Comparison of ENCODE assay signal across 27 cellular contexts in genomic region chr20:47988601-47989116, GRCh38.
"Had no signal": no experiment of that assay in that cellular context is flagged by ENCODE, and none has a peak within 500 bp of the region (broad histone marks: within the 10 kb centered on the region; RNA-seq: fewer than 3 reads in every experiment).

No MANE protein-coding gene starts in this region.

- H3K27ac ChIP-seq: heart right ventricle, sigmoid colon, testis, uterus had no signal

- DNase-seq: activated CD4-positive, alpha-beta T cell treated with anti-CD3 and anti-CD28 coated beads, Interleukin-2, amount 10 ng/mL, durations not matched to agents 7 days and 5 days; activated CD4-positive, CD25-positive, alpha-beta regulatory T cell treated with anti-CD3 and anti-CD28 coated beads, Interleukin-2, amount 50 U/mL, for 72 hours; activated CD8-positive, alpha-beta memory T cell treated with anti-CD3 and anti-CD28 coated beads, Interleukin-2, amount 10 ng/mL, durations not matched to agents 7 days and 5 days; activated CD8-positive, alpha-beta T cell treated with anti-CD3 and anti-CD28 coated beads for 36 hours; activated gamma-delta T cell treated with Interleukin-2 at 50 U/mL for 16 hours; activated T-cell treated with anti-CD3 and anti-CD28 coated beads for 4 hours; anterior cingulate cortex; caudate nucleus; effector CD4-positive, alpha-beta T cell; heart right ventricle; left colon; nucleus accumbens; posterior cingulate gyrus; sigmoid colon; stimulated activated CD4-positive, alpha-beta T cell treated with anti-CD3 and anti-CD28 coated beads, Interleukin-2, amount 100 ng/mL, for 48 hours; stimulated activated CD8-positive, alpha-beta memory T cell treated with anti-CD3 and anti-CD28 coated beads, Interleukin-4, amount 100 ng/mL, for 48 hours; stimulated activated naive B cell treated with anti-CD40 and anti-IgM and Interleukin-4, amounts not matched to agents 10 μg/mL and 1 μg/mL and 100 μg/mL, for 72 hours; testis; trophoblast cell; uterus had no signal

- H3K36me3 Mint-ChIP-seq: activated CD8-positive, alpha-beta memory T cell treated with anti-CD3 and anti-CD28 coated beads, Interleukin-2, amount 10 ng/mL, durations not matched to agents 7 days and 5 days; activated naive CD4-positive, alpha-beta T cell treated with anti-CD3 and anti-CD28 coated beads, Interleukin-2, amount 50 U/mL, for 24 hours; brain had no signal

- H3K9me3 ChIP-seq: testis, uterus had no signal

- H3K9me3 Mint-ChIP-seq: activated CD4-positive, alpha-beta T cell treated with anti-CD3 and anti-CD28 coated beads, Interleukin-2, amount 10 ng/mL, durations not matched to agents 7 days and 5 days had no signal

- H3K4me3 ChIP-seq: heart right ventricle, sigmoid colon, testis, uterus had no signal

- H3K36me3 ChIP-seq: heart right ventricle, sigmoid colon, uterus had no signal

- ATAC-seq: activated CD8-positive, alpha-beta memory T cell treated with anti-CD3 and anti-CD28 coated beads, Interleukin-2, amount 10 ng/mL, durations not matched to agents 7 days and 5 days; activated CD8-positive, alpha-beta T cell treated with anti-CD3 and anti-CD28 coated beads for 36 hours; stimulated activated naive B cell treated with anti-CD40 and anti-IgM and Interleukin-4, amounts not matched to agents 10 μg/mL and 1 μg/mL and 100 μg/mL, for 72 hours had no signal

- H3K27me3 Mint-ChIP-seq: memory B cell had no signal

- FAIRE-seq: endometrium, keratinocyte had no signal

- H3K27ac Mint-ChIP-seq: activated CD4-positive, alpha-beta T cell treated with anti-CD3 and anti-CD28 coated beads, Interleukin-2, amount 10 ng/mL, durations not matched to agents 7 days and 5 days; activated CD8-positive, alpha-beta memory T cell treated with anti-CD3 and anti-CD28 coated beads, Interleukin-2, amount 10 ng/mL, durations not matched to agents 7 days and 5 days; activated CD8-positive, alpha-beta T cell treated with anti-CD3 and anti-CD28 coated beads for 36 hours; activated naive CD4-positive, alpha-beta T cell treated with anti-CD3 and anti-CD28 coated beads, Interleukin-2, amount 50 U/mL, for 24 hours; dendritic cell treated with granulocyte-macrophage colony-stimulating factor and Interleukin-4, amounts not matched to agents 40 ng/mL and 50 ng/mL, for 4 days; memory B cell; stimulated activated naive B cell treated with anti-CD40 and anti-IgM and Interleukin-4, amounts not matched to agents 10 μg/mL and 1 μg/mL and 100 μg/mL, for 72 hours had no signal

- H3K4me3 Mint-ChIP-seq: activated CD4-positive, alpha-beta T cell treated with anti-CD3 and anti-CD28 coated beads, Interleukin-2, amount 10 ng/mL, durations not matched to agents 7 days and 5 days; activated CD8-positive, alpha-beta memory T cell treated with anti-CD3 and anti-CD28 coated beads, Interleukin-2, amount 10 ng/mL, durations not matched to agents 7 days and 5 days; activated CD8-positive, alpha-beta T cell treated with anti-CD3 and anti-CD28 coated beads for 36 hours; activated naive CD4-positive, alpha-beta T cell treated with anti-CD3 and anti-CD28 coated beads, Interleukin-2, amount 50 U/mL, for 24 hours; dendritic cell treated with granulocyte-macrophage colony-stimulating factor and Interleukin-4, amounts not matched to agents 40 ng/mL and 50 ng/mL, for 4 days; memory B cell; nephron; stimulated activated naive B cell treated with anti-CD40 and anti-IgM and Interleukin-4, amounts not matched to agents 10 μg/mL and 1 μg/mL and 100 μg/mL, for 72 hours had no signal

- H3K4me1 Mint-ChIP-seq: activated CD4-positive, alpha-beta T cell treated with anti-CD3 and anti-CD28 coated beads, Interleukin-2, amount 10 ng/mL, durations not matched to agents 7 days and 5 days; activated CD8-positive, alpha-beta memory T cell treated with anti-CD3 and anti-CD28 coated beads, Interleukin-2, amount 10 ng/mL, durations not matched to agents 7 days and 5 days; activated naive CD4-positive, alpha-beta T cell treated with anti-CD3 and anti-CD28 coated beads, Interleukin-2, amount 50 U/mL, for 24 hours; memory B cell had no signal

- H3K4me1 ChIP-seq: testis, uterus had no signal

- H3K27me3 ChIP-seq: sigmoid colon, testis, uterus had no signal
